In genomic region chr3:169472259-169472900, GRCh38 we compare ENCODE assay signal across 11 cellular contexts.
"Had no signal": no experiment of that assay in that cellular context is flagged by ENCODE, and none has a peak within 500 bp of the region (broad histone marks: within the 10 kb centered on the region; RNA-seq: fewer than 3 reads in every experiment).

No MANE protein-coding gene starts in this region.

- H2AFZ ChIP-seq: GM23248, GM23338 had no signal

- DNase-seq: GM23248, GOT3, H7, H9, HCEC 1CT, HFFc6 had no signal

- H3K9ac ChIP-seq: GM23248 had no signal

- FAIRE-seq: H1, H54 had no signal

- ATAC-seq: GM23338, HCT116 had no signal

- H3K9me3 ChIP-seq: HAP-1 had no signal

- H3K27ac ChIP-seq: GM23248 had no signal

- H3K36me3 ChIP-seq: HAP-1 had no signal

- H3K4me2 ChIP-seq: GM23338 had no signal

- H3K4me3 ChIP-seq: GM23248, GM23338, HAP-1 had no signal
